ENCODE assay signal across 39 cellular contexts in the genomic region with DNA sequence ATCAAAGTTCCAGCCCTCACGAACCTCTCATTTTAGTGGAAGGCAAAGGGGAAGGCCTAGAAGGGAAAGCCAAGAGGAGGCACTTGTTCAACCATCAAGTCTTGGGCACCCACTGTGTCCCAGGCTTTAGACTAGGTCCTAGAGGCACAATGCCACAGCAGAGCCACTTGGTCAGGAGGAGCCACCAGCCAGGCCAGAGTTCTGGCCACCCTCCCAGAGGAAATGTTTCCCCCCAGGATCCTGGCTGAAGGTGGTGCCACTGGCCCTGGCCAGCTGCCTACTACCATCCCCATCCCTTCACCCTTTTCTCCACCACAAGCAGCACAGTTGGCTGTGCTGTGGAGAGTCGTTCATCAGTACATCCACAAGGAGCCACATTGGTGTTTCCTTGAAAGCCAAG. TPM values are rescaled to one million over a fixed set of nuclear protein-coding genes. Genes with fewer than 3 reads are reported as not detected.
"Had no signal": no experiment of that assay in that cellular context is flagged by ENCODE, and none has a peak within 500 bp of the region (broad histone marks: within the 10 kb centered on the region; RNA-seq: fewer than 3 reads in every experiment).

No MANE protein-coding gene starts in this region.

- H3K27me3 ChIP-seq: MG63 had no signal

- H3K9ac ChIP-seq: KMS-11 had no signal

- H3K9me3 ChIP-seq: MG63 had no signal

- DNase-seq: Kasumi-1, MG63, MM.1S, MV-4-11, NCI-H1048, NCI-H1092, NCI-H1092 treated with DMSO at 0.1 percent for 48 hours, NCI-H1105, NCI-H1105 treated with DMSO at 0.1 percent for 48 hours, NCI-H1417, NCI-H1417 treated with DMSO at 0.1 percent for 48 hours, NCI-H1436, NCI-H1436 treated with DMSO at 0.1 percent for 48 hours, NCI-H146, NCI-H1694, NCI-H1694 treated with DMSO at 0.1 percent for 48 hours, NCI-H187, NCI-H187 treated with DMSO at 0.1 percent for 48 hours, NCI-H1930, NCI-H2029, NCI-H2029 treated with DMSO at 0.1 percent for 48 hours, NCI-H2081, NCI-H2081 treated with DMSO at 0.1 percent for 48 hours, NCI-H2107, NCI-H2171, NCI-H2171 treated with DMSO at 0.1 percent for 48 hours, NCI-H2227 treated with DMSO at 0.1 percent for 48 hours, NCI-H226, NCI-H345, NCI-H446, NCI-H446 treated with DMSO at 0.1 percent for 48 hours, NCI-H510A, NCI-H510A treated with DMSO at 0.1 percent for 48 hours, NCI-H524 had no signal

- H3K4me2 ChIP-seq: KMS-11 had no signal

- H3K36me3 ChIP-seq: MG63 had no signal

- H3K4me3 ChIP-seq: MG63 had no signal

- H3K27ac ChIP-seq: KMS-11 had no signal

RNA-seq across cellular contexts. Expression of a gene that starts 34.3 kb away (rescaled TPM):
- total RNA-seq: LHCN-M2, M059J, MCF 10A, NCI-H460 had no signal

RNA-seq across cellular contexts. Expression of a gene that starts 49.7 kb away (rescaled TPM):
- total RNA-seq: MCF 10A had no signal
